Comparison of ENCODE assay signal across 26 cellular contexts in genomic region chr19:40251244-40251643, GRCh38. TPM values are rescaled to one million over a fixed set of nuclear protein-coding genes. Genes with fewer than 3 reads are reported as not detected.
"Had no signal": no experiment of that assay in that cellular context is flagged by ENCODE, and none has a peak within 500 bp of the region (broad histone marks: within the 10 kb centered on the region; RNA-seq: fewer than 3 reads in every experiment).

No MANE protein-coding gene starts in this region.

- H3K4me2 ChIP-seq: SK-N-SH had no signal

- H3K9me3 Mint-ChIP-seq: T-cell had no signal

- H3K27ac Mint-ChIP-seq: T-cell had no signal

- FAIRE-seq: HTR-8/SVneo, RCC 7860 had no signal

- H3K4me3 Mint-ChIP-seq: T-cell had no signal

- H3K27ac ChIP-seq: HL-60 had no signal

- H3K9ac ChIP-seq: SK-N-SH had no signal

- ATAC-seq: T-cell had no signal

- H3K27me3 Mint-ChIP-seq: T-cell had no signal

- DNase-seq: Karpas-422, KG1, MM.1S, NCI-H1092 treated with DMSO at 0.1 percent for 48 hours, NCI-H1436, NCI-H187, NCI-H2029, NCI-H2081 treated with DMSO at 0.1 percent for 48 hours, NCI-H2171, NCI-H226, NCI-H446, NCI-H510A, NCI-H524 treated with DMSO at 0.1 percent for 48 hours, NCI-H69, NCI-H774, RPMI8226, SIG-M5, SK-N-SH, SW 1271, T-cell had no signal

- H3K9me3 ChIP-seq: SK-N-SH had no signal

RNA-seq across cellular contexts. Expression of gene CCNP, which starts 24.8 kb away (rescaled TPM):
- total RNA-seq: M059J, Right ventricle myocardium superior had no signal

RNA-seq across cellular contexts. Expression of gene TTC9B, which starts 33.1 kb away (rescaled TPM):
- total RNA-seq: M059J, Right ventricle myocardium superior, SK-MEL-5, T-cell had no signal
